8 cellular contexts compared by ENCODE assay signal in genomic region chr4:16264798-16265197, GRCh38. TPM values are rescaled to one million over a fixed set of nuclear protein-coding genes. Genes with fewer than 3 reads are reported as not detected.
A peak's percentile ranks its signal among the peaks of the same experiment; 100 is the strongest.
DNase-seq lines count a peak whose midpoint lies in the region; ATAC-seq and TF ChIP-seq lines count a peak whose summit lies in the region.

No MANE protein-coding gene starts in this region.

- no peak overlapping the region for H2AFZ ChIP-seq in PC-9

- DNase-seq in AG04449 (ENCODE audit: low read depth, low spot score), result no peak
- DNase-seq in PC-9, result no peak
- peak; percentile 38 for DNase-seq in epidermal melanocyte (ENCODE audit: insufficient read length, low spot score)
- no peak for DNase-seq in natural killer cell

- no peak overlapping the region for H3K4me3 ChIP-seq in AG04449 (ENCODE audit: low read depth, low read length)
- no peak overlapping the region for H3K4me3 ChIP-seq in PC-9

- no peak overlapping the region for H3K4me2 ChIP-seq in PC-9

- intact Hi-C loops in PC-9 (cut with micrococcal nuclease; ENCODE audit: unreplicated experiment) (loop anchor here (1.0 to 10.0 kb wide), 4 partner anchors 37 to 458 kb away; partner anchors contain the start of gene TAPT1), natural killer cell (cut with micrococcal nuclease) (loop anchor here (1.0 to 5.0 kb wide), 2 partner anchors 238 to 457 kb away; no protein-coding TSS in a partner anchor)

- no peaks in the 10 kb centered on the region for H3K36me3 Mint-ChIP-seq in natural killer cell

- H3K36me3 ChIP-seq in PC-9 (ENCODE audit: low read depth), result no peaks in the 10 kb centered on the region

- ATAC-seq in HG03565 (IDR thresholded peaks at IDR 0.05; ENCODE audit: unreplicated experiment) (peak; percentile 83), natural killer cell (peak in 2 of 3 donors; percentile 56 to 73), HG03045 (IDR thresholded peaks at IDR 0.05; ENCODE audit: unreplicated experiment) (no peak), HG03457 (IDR thresholded peaks at IDR 0.05; ENCODE audit: unreplicated experiment) (no peak)

- no peaks in the 10 kb centered on the region for H3K27me3 ChIP-seq in PC-9 (ENCODE audit: insufficient read depth, low read depth)

- H3K27ac Mint-ChIP-seq in natural killer cell, result no peak overlapping the region

- no peaks in the 10 kb centered on the region for H3K79me2 ChIP-seq in PC-9 (ENCODE audit: low read depth)

- no peaks in the 10 kb centered on the region for H3F3A ChIP-seq in PC-9 (ENCODE audit: insufficient read depth, low read depth)

- H3K9me3 ChIP-seq in PC-9 (ENCODE audit: insufficient read depth, low read depth), result no peaks in the 10 kb centered on the region

- no peaks in the 10 kb centered on the region for H3K27me3 Mint-ChIP-seq in natural killer cell (ENCODE audit: low read depth in 2 of 2)

- no TSS peak for BruUV-seq in PC-9 (replicated peaks; lab: Mats Ljungman, UMichigan)

- no peaks in the 10 kb centered on the region for H3K9me2 ChIP-seq in PC-9 (ENCODE audit: insufficient read depth)

- H4K20me1 ChIP-seq in PC-9 (ENCODE audit: insufficient read depth), result no peaks in the 10 kb centered on the region

- no peak overlapping the region for H3K27ac ChIP-seq in PC-9

- H3K4me1 Mint-ChIP-seq in natural killer cell, result no peaks in the 10 kb centered on the region

- H3K9me3 Mint-ChIP-seq in natural killer cell, result no peaks in the 10 kb centered on the region

- CTCF ChIA-PET in AG04449 (lab: Yijun Ruan, JAX) (interaction anchor here (0.6 to 9.1 kb wide), 40 partner anchors 9 to 785 kb away, joined by 3 to 122 read pairs (median 4); partner anchors contain the start of gene FGFBP2), PC-9 (lab: Charles Lee) (interaction anchor here (0.6 to 1.7 kb wide), 5 partner anchors 37 to 459 kb away, joined by 3 to 6 read pairs (median 3); no protein-coding TSS in a partner anchor)

- POLR2A ChIA-PET in AG04449 (lab: Yijun Ruan, JAX), result no interaction called here
- POLR2A ChIA-PET in PC-9 (lab: Charles Lee; ENCODE audit: unreplicated experiment), result no interaction called here

- no peak overlapping the region for H3K4me3 Mint-ChIP-seq in natural killer cell

- H3K4me1 ChIP-seq in PC-9 (replicated peaks; ENCODE audit: insufficient read depth), result no peaks in the 10 kb centered on the region

- peak; percentile 32 for TF ChIP-seq CTCF in AG04449 (IDR thresholded peaks at IDR 0.05; ENCODE audit: insufficient read depth, low read length, missing control alignments)
- peak; percentile 32; the same call in 2 of the 3 replicates for TF ChIP-seq CTCF in GM12872 (IDR thresholded peaks at IDR 0.05; ENCODE audit: insufficient read depth, low read depth, low read length)
- TF ChIP-seq CTCF in PC-9 (conservative IDR thresholded peaks at IDR 0.05), result peak; percentile 53
- TF ChIP-seq CTCF in natural killer cell (IDR thresholded peaks at IDR 0.05), result peak; percentile 54

RNA-seq across cellular contexts. Expression of gene TAPT1, which starts 38.5 kb away (rescaled TPM):
- total RNA-seq in PC-9 (2021), result 13.0 and 13.8 TPM in 2 replicates
- 10 to 100 TPM; 52.5 to 67.5 (median 52.7) TPM for total RNA-seq in natural killer cell

Comparison
In these comparisons a context has a peak if more than half of its experiments do, and no peak if none do; other contexts are left out.
1. ATAC-seq: peak in HG03565 (single experiment) and natural killer cell (2 of 3); none in HG03045 (single experiment) and HG03457 (single experiment).
2. Peak in every context shown above with its lines, with median percentiles within 50 percentile points of each other: CTCF ChIP-seq.